In genomic region chr16:89490386-89491237, GRCh38 we compare ENCODE assay signal across 8 cellular contexts. TPM values are rescaled to one million over a fixed set of nuclear protein-coding genes. Genes with fewer than 3 reads are reported as not detected.
A peak's percentile ranks its signal among the peaks of the same experiment; 100 is the strongest.
DNase-seq lines count a peak whose midpoint lies in the region; ATAC-seq lines count a peak whose summit lies in the region.

ANKRD11 (minus strand) TSS chr16:89490561; CDS start chr16:89317019, 173,542 bp downstream.

- H3K9ac ChIP-seq in BLaER1 = peak within 1 kb of the TSS; percentile 99

- peak within 1 kb of the TSS; percentile 99 for H3K27ac ChIP-seq in BLaER1

- POLR2A ChIA-PET in activated CD4-positive, alpha-beta T cell treated with anti-CD3 and anti-CD28 coated beads, Interleukin-2, amount 10 ng/mL, durations not matched to agents 7 days and 5 days (lab: Charles Lee) = interaction anchor here (0.6 kb wide), 1 partner anchor 17 kb away, joined by 4 read pairs; no protein-coding TSS in a partner anchor

- DNase-seq in NCI-H69 (lab: John Stamatoyannopoulos, UW) = peak; percentile 98
- peak; percentile 100 for DNase-seq in activated CD4-positive, alpha-beta T cell treated with anti-CD3 and anti-CD28 coated beads, Interleukin-2, amount 10 ng/mL, durations not matched to agents 7 days and 5 days
- DNase-seq in cortex of kidney (lab: John Stamatoyannopoulos, UW) = peak; percentile 74
- DNase-seq in left kidney (ENCODE audit: low read depth, low spot score) = peak; percentile 100
- peak; percentile 97 to 98 for DNase-seq in stimulated activated CD4-positive, alpha-beta T cell treated with anti-CD3 and anti-CD28 coated beads, Interleukin-2, amount 100 ng/mL, for 24 hours

- H3K36me3 ChIP-seq in BLaER1 = peaks cover 28% of the 10 kb centered on the region; the same call in 1 of the 2 replicates

- H3K27me3 ChIP-seq in BLaER1 = no peaks in the 10 kb centered on the region

- H3K4me1 Mint-ChIP-seq in activated CD4-positive, alpha-beta T cell treated with anti-CD3 and anti-CD28 coated beads, Interleukin-2, amount 10 ng/mL, durations not matched to agents 7 days and 5 days = peaks cover 61% of the 10 kb centered on the region

- peak within 1 kb of the TSS; percentile 88 for H3K4me3 Mint-ChIP-seq in activated CD4-positive, alpha-beta T cell treated with anti-CD3 and anti-CD28 coated beads, Interleukin-2, amount 10 ng/mL, durations not matched to agents 7 days and 5 days

- H3K9me3 ChIP-seq in BLaER1 = no peaks in the 10 kb centered on the region

- peaks cover 22% of the 10 kb centered on the region for H3K36me3 Mint-ChIP-seq in activated CD4-positive, alpha-beta T cell treated with anti-CD3 and anti-CD28 coated beads, Interleukin-2, amount 10 ng/mL, durations not matched to agents 7 days and 5 days (ENCODE audit: low read depth)

- H4K20me1 ChIP-seq in BLaER1 = peaks cover 73% of the 10 kb centered on the region

- H3K27me3 Mint-ChIP-seq in activated CD4-positive, alpha-beta T cell treated with anti-CD3 and anti-CD28 coated beads, Interleukin-2, amount 10 ng/mL, durations not matched to agents 7 days and 5 days = no peaks in the 10 kb centered on the region

- H3K4me3 ChIP-seq in BLaER1 = peak within 1 kb of the TSS; percentile 86

- no peaks in the 10 kb centered on the region for H3K9me3 Mint-ChIP-seq in activated CD4-positive, alpha-beta T cell treated with anti-CD3 and anti-CD28 coated beads, Interleukin-2, amount 10 ng/mL, durations not matched to agents 7 days and 5 days

- ATAC-seq in GM19328 (IDR thresholded peaks at IDR 0.05; ENCODE audit: unreplicated experiment) = peak; percentile 76
- ATAC-seq in HG03520 (IDR thresholded peaks at IDR 0.05; ENCODE audit: unreplicated experiment) = peak; percentile 69

- H3K4me2 ChIP-seq in BLaER1 = peak within 1 kb of the TSS; percentile 97

- CTCF ChIA-PET in activated CD4-positive, alpha-beta T cell treated with anti-CD3 and anti-CD28 coated beads, Interleukin-2, amount 10 ng/mL, durations not matched to agents 7 days and 5 days (lab: Charles Lee) = interaction anchor here (1.3 kb wide), 2 partner anchors 17 to 61 kb away, joined by 3 read pairs; no protein-coding TSS in a partner anchor

- H3K4me1 ChIP-seq in BLaER1 = peaks cover 56% of the 10 kb centered on the region

- peak within 1 kb of the TSS; percentile 95 for H3K27ac Mint-ChIP-seq in activated CD4-positive, alpha-beta T cell treated with anti-CD3 and anti-CD28 coated beads, Interleukin-2, amount 10 ng/mL, durations not matched to agents 7 days and 5 days

RNA-seq across cellular contexts. Expression of gene ANKRD11, which starts in this region (rescaled TPM):
- 100 to 1,000 TPM; 158 to 178 TPM for total RNA-seq in activated CD4-positive, alpha-beta T cell treated with anti-CD3 and anti-CD28 coated beads, Interleukin-2, amount 10 ng/mL, durations not matched to agents 7 days and 5 days

Comparison
In these comparisons a context has a peak if more than half of its experiments do, and no peak if none do; other contexts are left out.
1. Peak in every context shown above with its lines: DNase-seq, ATAC-seq, H3K4me3 ChIP-seq and H3K27ac ChIP-seq.